8 cellular contexts compared by ENCODE assay signal in the genomic region with DNA sequence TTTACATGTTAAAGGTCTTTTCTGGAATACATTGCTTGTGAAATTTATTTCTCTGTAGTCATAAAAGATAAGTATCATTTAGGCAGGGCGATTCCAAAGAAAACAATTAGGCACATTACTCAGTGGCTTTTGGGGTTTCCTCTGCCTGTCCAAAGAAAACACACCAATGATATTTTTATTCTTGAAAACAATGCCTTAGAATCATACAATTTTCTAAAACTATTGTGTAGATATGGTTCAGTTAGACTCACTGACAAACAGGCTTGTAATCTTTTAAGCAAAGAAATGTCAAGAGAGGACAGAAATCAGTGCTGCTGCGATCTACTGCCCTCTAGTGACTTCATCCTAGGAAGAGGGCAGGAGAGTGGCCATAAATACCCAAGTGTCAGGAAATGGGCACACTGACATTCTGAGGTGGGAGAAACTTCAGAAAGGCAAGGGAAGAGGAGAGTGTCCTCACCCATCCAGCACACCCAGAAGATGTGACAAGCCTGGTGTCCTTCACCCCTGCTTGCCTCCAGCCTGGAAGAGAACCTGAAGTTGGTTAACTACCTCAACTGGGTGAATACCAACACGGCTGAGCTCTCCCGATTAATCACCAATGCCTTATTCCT.
DNase-seq lines count a peak whose midpoint lies in the region; ATAC-seq and TF ChIP-seq lines count a peak whose summit lies in the region.

No MANE protein-coding gene starts in this region.

- no peaks in the 10 kb centered on the region for H3K79me2 ChIP-seq in HCT116 (ENCODE audit: insufficient read depth, low read length)

- intact Hi-C loops in HCT116 (cut with micrococcal nuclease) (no loop called here), left lung (cut with DNase I) (no loop called here), vagina (cut with DNase I) (no loop called here)

- H3K27ac ChIP-seq in HCT116 (ENCODE audit: low read depth, low read length) (no peak overlapping the region), left lung (no peak overlapping the region), vagina (no peak overlapping the region)

- POLR2A ChIA-PET in HCT116 (lab: Charles Lee), result no interaction called here

- H3K9me2 ChIP-seq in HCT116 (ENCODE audit: insufficient read depth), result no peaks in the 10 kb centered on the region

- TF ChIP-seq RAD21 in HCT116 (IDR thresholded peaks at IDR 0.05; ENCODE audit: low read depth), result peak; percentile 70

- RAD21 ChIA-PET in HCT116 (lab: Charles Lee; ENCODE audit: low non-redundant PET in 1 of 2, low total read pairs in 2 of 2, uncharacterized antibody in 2 of 2, unreplicated experiment in 2 of 2), result no interaction called here

- H3K27me3 ChIP-seq in HCT116 (ENCODE audit: insufficient read depth, low read length) (no peaks in the 10 kb centered on the region), left lung (no peaks in the 10 kb centered on the region), vagina (no peaks in the 10 kb centered on the region)

- no peak overlapping the region for H3K4me3 ChIP-seq in HCT116 (replicated peaks in 1 of 2; ENCODE audit: low read depth in 1 of 2, low read length in 2 of 2)
- H3K4me3 ChIP-seq in left lung, result no peak overlapping the region
- H3K4me3 ChIP-seq in vagina, result no peak overlapping the region

- H3K4me2 ChIP-seq in HCT116 (ENCODE audit: low read length), result no peak overlapping the region

- H3K9me3 ChIP-seq in HCT116 (ENCODE audit: control insufficient read depth in 1 of 2, insufficient read depth in 1 of 2, low read depth in 1 of 2, low read length in 2 of 2) (no peaks in the 10 kb centered on the region), left lung (no peaks in the 10 kb centered on the region), vagina (no peaks in the 10 kb centered on the region)

- no peak overlapping the region for H3K9ac ChIP-seq in HCT116 (ENCODE audit: low read length)

- no peak overlapping the region for H2AFZ ChIP-seq in HCT116 (ENCODE audit: low read depth, low read length, poor library complexity, severe bottlenecking)

- CTCF ChIA-PET in HCT116 (lab: Charles Lee), result no interaction called here

- BruUV-seq in HCT116 (replicated peaks; lab: Mats Ljungman, UMichigan), result no TSS peak

- TF ChIP-seq POLR2A in HCT116 (IDR thresholded peaks at IDR 0.05; ENCODE audit: borderline replicate concordance, extremely low read depth, insufficient read depth, insufficient read length), result no peak
- no peak for TF ChIP-seq POLR2A in vagina (IDR thresholded peaks at IDR 0.05)

- DNase-seq in DMS114 treated with DMSO at 0.1 percent for 48 hours (lab: John Stamatoyannopoulos, UW; ENCODE audit: unreplicated experiment) (peak; percentile 4), HCT116 (ENCODE audit: low read depth, low spot score) (peak; percentile 22), RKO (ENCODE audit: low spot score) (peak; percentile 68), cerebellar cortex (ENCODE audit: low spot score) (peak; percentile 63), left lung (no peak), vagina (ENCODE audit: extremely low spot score in 2 of 2) (no peak)
- no peak for DNase-seq in effector CD4-positive, alpha-beta T cell

- H4K20me1 ChIP-seq in HCT116 (ENCODE audit: insufficient read depth), result no peaks in the 10 kb centered on the region

- TF ChIP-seq CTCF in HCT116 (IDR thresholded peaks at IDR 0.05 in 2 of 3, conservative IDR thresholded peaks at IDR 0.05 in 1 of 3; ENCODE audit: borderline replicate concordance in 1 of 3, insufficient read depth in 1 of 3, low read depth in 2 of 3, low read length in 2 of 3) (peak; percentile 63 to 79 (median 74)), left lung (IDR thresholded peaks at IDR 0.05) (peak; percentile 36 to 42), vagina (IDR thresholded peaks at IDR 0.05) (peak in 2 of 3 experiments; percentile 18 to 36)

- H3K36me3 ChIP-seq in HCT116 (ENCODE audit: control insufficient read depth in 1 of 2, insufficient read depth in 2 of 2, low read length in 2 of 2), result peaks cover 11 to 26% of the 10 kb centered on the region in 2 experiments; a peak in 3 of 4 replicates
- H3K36me3 ChIP-seq in left lung, result peaks cover 5 to 99% of the 10 kb centered on the region in 2 donors
- H3K36me3 ChIP-seq in vagina, result peaks cover 0 to 78% of the 10 kb centered on the region in 2 donors

- H3K4me1 ChIP-seq in HCT116 (ENCODE audit: control insufficient read depth in 1 of 2, insufficient read depth in 2 of 2, low read length in 2 of 2) (no peaks in the 10 kb centered on the region), left lung (no peaks in the 10 kb centered on the region), vagina (no peaks in the 10 kb centered on the region)

- ATAC-seq in HCT116 (peak; percentile 90), left lung (peak; percentile 86), HG02642 (IDR thresholded peaks at IDR 0.05; ENCODE audit: poor library complexity, unreplicated experiment) (no peak)

TF ChIP-seq in HCT116, 20 proteins besides CTCF, POLR2A, EP300 and RAD21:
- TF ChIP-seq YY1 (IDR thresholded peaks at IDR 0.05; ENCODE audit: extremely low read depth, insufficient replicate concordance, low read depth, low read length), result peak; percentile 48
- TF ChIP-seq, protein P1, sequence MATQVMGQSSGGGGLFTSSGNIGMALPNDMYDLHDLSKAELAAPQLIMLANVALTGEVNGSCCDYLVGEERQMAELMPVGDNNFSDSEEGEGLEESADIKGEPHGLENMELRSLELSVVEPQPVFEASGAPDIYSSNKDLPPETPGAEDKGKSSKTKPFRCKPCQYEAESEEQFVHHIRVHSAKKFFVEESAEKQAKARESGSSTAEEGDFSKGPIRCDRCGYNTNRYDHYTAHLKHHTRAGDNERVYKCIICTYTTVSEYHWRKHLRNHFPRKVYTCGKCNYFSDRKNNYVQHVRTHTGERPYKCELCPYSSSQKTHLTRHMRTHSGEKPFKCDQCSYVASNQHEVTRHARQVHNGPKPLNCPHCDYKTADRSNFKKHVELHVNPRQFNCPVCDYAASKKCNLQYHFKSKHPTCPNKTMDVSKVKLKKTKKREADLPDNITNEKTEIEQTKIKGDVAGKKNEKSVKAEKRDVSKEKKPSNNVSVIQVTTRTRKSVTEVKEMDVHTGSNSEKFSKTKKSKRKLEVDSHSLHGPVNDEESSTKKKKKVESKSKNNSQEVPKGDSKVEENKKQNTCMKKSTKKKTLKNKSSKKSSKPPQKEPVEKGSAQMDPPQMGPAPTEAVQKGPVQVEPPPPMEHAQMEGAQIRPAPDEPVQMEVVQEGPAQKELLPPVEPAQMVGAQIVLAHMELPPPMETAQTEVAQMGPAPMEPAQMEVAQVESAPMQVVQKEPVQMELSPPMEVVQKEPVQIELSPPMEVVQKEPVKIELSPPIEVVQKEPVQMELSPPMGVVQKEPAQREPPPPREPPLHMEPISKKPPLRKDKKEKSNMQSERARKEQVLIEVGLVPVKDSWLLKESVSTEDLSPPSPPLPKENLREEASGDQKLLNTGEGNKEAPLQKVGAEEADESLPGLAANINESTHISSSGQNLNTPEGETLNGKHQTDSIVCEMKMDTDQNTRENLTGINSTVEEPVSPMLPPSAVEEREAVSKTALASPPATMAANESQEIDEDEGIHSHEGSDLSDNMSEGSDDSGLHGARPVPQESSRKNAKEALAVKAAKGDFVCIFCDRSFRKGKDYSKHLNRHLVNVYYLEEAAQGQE (IDR thresholded peaks at IDR 0.05; ENCODE audit: low read depth), result no peak

Comparison
In these comparisons a context has a peak if more than half of its experiments do, and no peak if none do; other contexts are left out.
1. DNase-seq: peak in DMS114 treated with DMSO at 0.1 percent for 48 hours (single experiment), HCT116 (single experiment), RKO (single experiment) and cerebellar cortex (single experiment); none in left lung (0 of 2), vagina (0 of 2) and effector CD4-positive, alpha-beta T cell (single experiment).
2. Peak in every context shown above with its lines, with median percentiles within 50 percentile points of each other: CTCF ChIP-seq.